In the genomic region with DNA sequence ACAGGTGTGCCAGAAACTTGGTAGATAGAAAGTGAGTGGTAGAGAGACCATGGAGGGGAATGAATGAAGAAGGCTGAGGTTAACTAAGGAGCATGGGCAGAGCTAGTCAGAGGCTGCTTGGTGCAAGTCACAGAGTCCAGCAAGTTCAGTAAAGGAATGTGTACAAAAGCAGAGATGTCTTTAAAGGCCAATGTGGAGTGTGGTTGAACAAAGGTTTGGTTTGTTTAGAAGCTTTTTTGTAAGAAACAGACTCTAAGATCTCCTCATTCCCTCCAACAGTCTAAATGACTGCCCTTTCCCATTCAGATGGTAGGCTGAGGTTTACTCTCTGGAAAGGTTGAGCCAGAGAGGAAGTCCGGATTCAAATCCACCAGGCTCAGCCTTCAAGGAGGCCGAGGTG, we compare ENCODE assay signal across 22 cellular contexts.
DNase-seq lines count a peak whose midpoint lies in the region; ATAC-seq and TF ChIP-seq lines count a peak whose summit lies in the region.
"Had no signal": no experiment of that assay in that cellular context is flagged by ENCODE, and none has a peak within 500 bp of the region (broad histone marks: within the 10 kb centered on the region; RNA-seq: fewer than 3 reads in every experiment).

No MANE protein-coding gene starts in this region.

- no peak overlapping the region for H3K4ac ChIP-seq in mesenchymal stem cell (ENCODE audit: low read depth in 1 of 2, low read length in 2 of 2)

- no peak overlapping the region for H3K18ac ChIP-seq in mesenchymal stem cell (ENCODE audit: low read depth in 1 of 2, low read length in 2 of 2)

- H3K14ac ChIP-seq in mesenchymal stem cell (ENCODE audit: low read length in 2 of 2): no peak overlapping the region

- 86% methylated on average over 2 of the region's 2 CpGs for WGBS in SK-N-SH (ENCODE audit: low lambda C conversion rate)
- 97% methylated on average over 2 of the region's 2 CpGs for WGBS in mesenchymal stem cell

- no peak for TF ChIP-seq RAD21 in SK-N-SH (IDR thresholded peaks at IDR 0.05; ENCODE audit: low read length)

- POLR2A ChIA-PET in SK-N-SH (lab: Yijun Ruan, JAX): no interaction called here

- H4K8ac ChIP-seq in mesenchymal stem cell (ENCODE audit: low read length): no peak overlapping the region

- intact Hi-C loops in ascending aorta (cut with DNase I): no loop called here

- H3K9me3 ChIP-seq in SK-N-SH (no peaks in the 10 kb centered on the region), ascending aorta (no peaks in the 10 kb centered on the region), mesenchymal stem cell (ENCODE audit: control insufficient read depth, low read length) (no peaks in the 10 kb centered on the region), thoracic aorta (no peaks in the 10 kb centered on the region)
- H3K9me3 ChIP-seq: BLaER1 had no signal

- TF ChIP-seq CTCF in SK-N-SH (IDR thresholded peaks at IDR 0.05): no peak
- no peak for TF ChIP-seq CTCF in ascending aorta (IDR thresholded peaks at IDR 0.05)
- TF ChIP-seq CTCF in thoracic aorta (IDR thresholded peaks at IDR 0.05): no peak

- H2BK15ac ChIP-seq in mesenchymal stem cell (ENCODE audit: low read depth, poor library complexity, severe bottlenecking): no peak overlapping the region

- H2BK120ac ChIP-seq in mesenchymal stem cell (ENCODE audit: low read depth, low read length): no peak overlapping the region

- H3K9ac ChIP-seq in SK-N-SH (no peak overlapping the region), mesenchymal stem cell (ENCODE audit: low read length) (no peak overlapping the region)
- H3K9ac ChIP-seq: BLaER1 had no signal

- H2AK5ac ChIP-seq in mesenchymal stem cell (ENCODE audit: low read length, severe bottlenecking): peak overlapping the region; percentile 45

- no peak overlapping the region for H2BK5ac ChIP-seq in mesenchymal stem cell (ENCODE audit: low read depth, low read length, poor library complexity, severe bottlenecking)

- H4K91ac ChIP-seq in mesenchymal stem cell (ENCODE audit: low read length): no peak overlapping the region

- H3K36me3 ChIP-seq in SK-N-SH (replicated peaks in 1 of 2; ENCODE audit: control insufficient read depth in 1 of 2, insufficient read depth in 2 of 2, low read length in 1 of 2): peaks cover 80 to 84% of the 10 kb centered on the region in 2 experiments
- no peaks in the 10 kb centered on the region for H3K36me3 ChIP-seq in ascending aorta
- H3K36me3 ChIP-seq in mesenchymal stem cell (ENCODE audit: control insufficient read depth in 1 of 2, insufficient read depth in 2 of 2, low read depth in 1 of 2, low read length in 2 of 2): peaks cover 44 to 88% of the 10 kb centered on the region in 2 experiments
- peaks cover 9% of the 10 kb centered on the region for H3K36me3 ChIP-seq in thoracic aorta
- H3K36me3 ChIP-seq: BLaER1 had no signal

- H3K27ac ChIP-seq in SK-N-SH (ENCODE audit: low read depth in 2 of 2, low read length in 1 of 2) (peak overlapping the region; percentile 68 to 80; a peak in 2 of 4 replicates), ascending aorta (peak overlapping the region; percentile 91 to 93), mesenchymal stem cell (ENCODE audit: low read length, poor library complexity, severe bottlenecking) (no peak overlapping the region), thoracic aorta (peak overlapping the region; percentile 49 to 56)
- H3K27ac ChIP-seq: BLaER1 had no signal

- no peak overlapping the region for H3K4me3 ChIP-seq in SK-N-SH (ENCODE audit: low read depth in 2 of 2, low read length in 1 of 2)
- H3K4me3 ChIP-seq in ascending aorta: no peak overlapping the region
- H3K4me3 ChIP-seq in mesenchymal stem cell (ENCODE audit: insufficient read depth in 1 of 2, low read depth in 1 of 2, low read length in 2 of 2): no peak overlapping the region
- no peak overlapping the region for H3K4me3 ChIP-seq in thoracic aorta
- H3K4me3 ChIP-seq: BLaER1, GM12878 had no signal

- ATAC-seq in SK-N-SH treated with all-trans-retinoic acid at 6 μM for 48 hours: no peak
- ATAC-seq in thoracic aorta (ENCODE audit: insufficient number of reproducible peaks, low FRiP score, low read depth): no peak
- ATAC-seq in GM19397 (IDR thresholded peaks at IDR 0.05; ENCODE audit: unreplicated experiment): no peak
- ATAC-seq: GM12878, Right ventricle myocardium inferior had no signal

- H4K20me1 ChIP-seq in SK-N-SH (ENCODE audit: insufficient read depth): no peaks in the 10 kb centered on the region
- H4K20me1 ChIP-seq: BLaER1 had no signal

- peaks cover 4% of the 10 kb centered on the region; the same call in 1 of the 2 replicates for H3K79me2 ChIP-seq in SK-N-SH (ENCODE audit: insufficient read depth)

- no peak overlapping the region for H3K23ac ChIP-seq in mesenchymal stem cell (ENCODE audit: low read length in 2 of 2)

- H3K9me2 ChIP-seq in SK-N-SH: no peaks in the 10 kb centered on the region

- no peak overlapping the region for H2BK12ac ChIP-seq in mesenchymal stem cell (ENCODE audit: low read length in 2 of 2)

- H3K79me1 ChIP-seq in mesenchymal stem cell (replicated peaks; ENCODE audit: low read length, poor library complexity, severe bottlenecking): no peaks in the 10 kb centered on the region

- CTCF ChIA-PET in SK-N-SH (lab: Yijun Ruan, JAX): interaction anchor here (1.6 kb wide), 1 partner anchor 353 kb away, joined by 4 read pairs; no protein-coding TSS in a partner anchor

- H3K27me3 ChIP-seq in SK-N-SH (ENCODE audit: insufficient read depth) (no peaks in the 10 kb centered on the region), ascending aorta (no peaks in the 10 kb centered on the region), mesenchymal stem cell (ENCODE audit: control insufficient read depth in 1 of 2, insufficient read depth in 1 of 2, low read length in 2 of 2) (no peaks in the 10 kb centered on the region), thoracic aorta (replicated peaks; ENCODE audit: insufficient read depth) (no peaks in the 10 kb centered on the region)
- H3K27me3 ChIP-seq: BLaER1 had no signal

- no peak overlapping the region for H3K4me2 ChIP-seq in SK-N-SH
- H3K4me2 ChIP-seq in mesenchymal stem cell (ENCODE audit: low read length, poor library complexity, severe bottlenecking): no peak overlapping the region
- H3K4me2 ChIP-seq: BLaER1 had no signal

- H3K4me1 ChIP-seq in SK-N-SH (ENCODE audit: control insufficient read depth in 1 of 2, insufficient read depth in 2 of 2, low read depth in 1 of 2, low read length in 1 of 2): peaks cover 0 to 21% of the 10 kb centered on the region in 2 experiments
- peaks cover 13 to 24% of the 10 kb centered on the region in 2 donors for H3K4me1 ChIP-seq in ascending aorta
- peaks cover 4% of the 10 kb centered on the region for H3K4me1 ChIP-seq in mesenchymal stem cell (ENCODE audit: control insufficient read depth, insufficient read depth, low read depth, low read length)
- H3K4me1 ChIP-seq in thoracic aorta (ENCODE audit: control insufficient read depth in 1 of 2, low read depth in 2 of 2): peaks cover 22 to 60% of the 10 kb centered on the region in 2 donors
- H3K4me1 ChIP-seq: BLaER1 had no signal

- DNase-seq in SK-N-SH: no peak
- DNase-seq in ascending aorta (ENCODE audit: low spot score in 2 of 2): no peak
- no peak for DNase-seq in mesenchymal stem cell
- no peak for DNase-seq in thoracic aorta (ENCODE audit: low spot score)
- no peak for DNase-seq in nucleus accumbens (lab: John Stamatoyannopoulos, UW)
- DNase-seq in HuH-7.5 (ENCODE audit: low spot score): no peak
- DNase-seq: ACHN; CD4-positive, alpha-beta memory T cell; DND-41; GOT3; HCEC 1CT; MV-4-11; NCI-H1105 treated with DMSO at 0.1 percent for 48 hours; NCI-H2029 treated with DMSO at 0.1 percent for 48 hours; NCI-H2171; NCI-H345; NCI-H524 had no signal

- no peak for TF ChIP-seq EP300 in SK-N-SH (IDR thresholded peaks at IDR 0.05; ENCODE audit: borderline replicate concordance in 1 of 2, low read depth in 1 of 2, low read length in 1 of 2)

- H2AFZ ChIP-seq in SK-N-SH (ENCODE audit: low read depth): no peak overlapping the region
- no peak overlapping the region for H2AFZ ChIP-seq in mesenchymal stem cell (ENCODE audit: low read depth, low read length)

- peaks cover 53% of the 10 kb centered on the region for H3F3A ChIP-seq in SK-N-SH (replicated peaks; ENCODE audit: insufficient read depth)

TF ChIP-seq in SK-N-SH, 30 proteins besides CTCF, POLR2A, EP300 and RAD21 (continues in another document):
- TF ChIP-seq YY1 (IDR thresholded peaks at IDR 0.05; ENCODE audit: low read depth) (no peak), NFIC (IDR thresholded peaks at IDR 0.05; ENCODE audit: borderline replicate concordance) (no peak), SMC3 (IDR thresholded peaks at IDR 0.05; ENCODE audit: low read depth, low read length) (no peak), POLR2AphosphoS5 (IDR thresholded peaks at IDR 0.05; ENCODE audit: low read depth, low read length) (no peak), GABPA (IDR thresholded peaks at IDR 0.05; ENCODE audit: low read depth) (no peak), FOXJ3 (CRISPR knock-in tag; IDR thresholded peaks at IDR 0.05) (no peak)
- TF ChIP-seq, protein P1, sequence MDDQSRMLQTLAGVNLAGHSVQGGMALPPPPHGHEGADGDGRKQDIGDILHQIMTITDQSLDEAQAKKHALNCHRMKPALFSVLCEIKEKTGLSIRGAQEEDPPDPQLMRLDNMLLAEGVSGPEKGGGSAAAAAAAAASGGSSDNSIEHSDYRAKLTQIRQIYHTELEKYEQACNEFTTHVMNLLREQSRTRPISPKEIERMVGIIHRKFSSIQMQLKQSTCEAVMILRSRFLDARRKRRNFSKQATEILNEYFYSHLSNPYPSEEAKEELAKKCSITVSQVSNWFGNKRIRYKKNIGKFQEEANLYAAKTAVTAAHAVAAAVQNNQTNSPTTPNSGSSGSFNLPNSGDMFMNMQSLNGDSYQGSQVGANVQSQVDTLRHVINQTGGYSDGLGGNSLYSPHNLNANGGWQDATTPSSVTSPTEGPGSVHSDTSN (IDR thresholded peaks at IDR 0.05): no peak

TF ChIP-seq in SK-N-SH treated with all-trans-retinoic acid at 6 μM for 48 hours, 23 proteins besides CTCF, POLR2A, EP300 and RAD21:
- TF ChIP-seq ESRRG (CRISPR knock-in tag; IDR thresholded peaks at IDR 0.05) (no peak), TOX (CRISPR knock-in tag; IDR thresholded peaks at IDR 0.05; ENCODE audit: borderline replicate concordance) (no peak), ZC3H10 (CRISPR knock-in tag; IDR thresholded peaks at IDR 0.05) (no peak)
